Comparison of ENCODE assay signal across 29 cellular contexts in genomic region chr3:109161487-109162108, GRCh38. TPM values are rescaled to one million over a fixed set of nuclear protein-coding genes. Genes with fewer than 3 reads are reported as not detected.
"Had no signal": no experiment of that assay in that cellular context is flagged by ENCODE, and none has a peak within 500 bp of the region (broad histone marks: within the 10 kb centered on the region; RNA-seq: fewer than 3 reads in every experiment).

No MANE protein-coding gene starts in this region.

- H3K9me3 ChIP-seq: lower lobe of right lung, thoracic aorta had no signal

- FAIRE-seq: urothelium cell line had no signal

- DNase-seq: activated CD4-positive, alpha-beta T cell treated with anti-CD3 and anti-CD28 coated beads for 4 hours; activated CD4-positive, alpha-beta T cell treated with anti-CD3 and anti-CD28 coated beads, Interleukin-2, amount 50 U/mL, for 4 hours; activated CD4-positive, CD25-positive, alpha-beta regulatory T cell; activated naive CD4-positive, alpha-beta T cell; activated T-cell treated with anti-CD3 and anti-CD28 coated beads for 4 hours; activated T-cell treated with anti-CD3 and anti-CD28 coated beads, Interleukin-2, amount 50 U/mL, for 72 hours; central memory CD4-positive, alpha-beta T cell; dermis blood vessel endothelial cell; effector CD4-positive, alpha-beta T cell; foreskin keratinocyte; heart right ventricle; left cardiac atrium; lower lobe of right lung; mesenchymal stem cell; natural killer cell; posterior cingulate gyrus; stimulated activated CD4-positive, alpha-beta T cell treated with anti-CD3 and anti-CD28 coated beads, Interleukin-12 subunit alpha, Interleukin-12 subunit beta, amount 100 ng/mL, for 4 hours; stimulated activated CD4-positive, alpha-beta T cell treated with anti-CD3 and anti-CD28 coated beads, Interleukin-4, amount 100 ng/mL, for 24 hours; trophoblast cell had no signal

- H3K4me3 ChIP-seq: breast epithelium, esophagus muscularis mucosa, heart right ventricle, lower lobe of right lung, thoracic aorta had no signal

- H3K4me1 ChIP-seq: breast epithelium, esophagus muscularis mucosa, foreskin keratinocyte, heart right ventricle, lower lobe of right lung had no signal

- H3K36me3 ChIP-seq: breast epithelium, esophagus muscularis mucosa, heart right ventricle, lower lobe of right lung, thoracic aorta had no signal

- ATAC-seq: activated naive CD4-positive, alpha-beta T cell treated with anti-CD3 and anti-CD28 coated beads, Interleukin-2, amount 50 U/mL, for 72 hours; activated T-cell treated with anti-CD3 and anti-CD28 coated beads, Interleukin-2, amount 50 U/mL, for 72 hours; foreskin keratinocyte; heart right ventricle; left cardiac atrium; lower lobe of right lung; natural killer cell; stimulated activated effector memory CD8-positive, alpha-beta T cell treated with anti-CD3 and anti-CD28 coated beads, Interleukin-12 subunit alpha, Interleukin-12 subunit beta, amount 100 ng/mL, for 72 hours had no signal

- H3K27me3 ChIP-seq: breast epithelium, esophagus muscularis mucosa, foreskin keratinocyte, heart right ventricle had no signal

- H3K27ac ChIP-seq: breast epithelium, esophagus muscularis mucosa, foreskin keratinocyte, heart right ventricle, lower lobe of right lung, thoracic aorta had no signal

RNA-seq across cellular contexts. Expression of gene C3orf85, which starts 25.1 kb away (rescaled TPM):
- total RNA-seq: activated naive CD4-positive, alpha-beta T cell treated with anti-CD3 and anti-CD28 coated beads, Interleukin-2, amount 50 U/mL, for 72 hours; activated T-cell treated with anti-CD3 and anti-CD28 coated beads, Interleukin-2, amount 50 U/mL, for 72 hours; breast epithelium; dermis blood vessel endothelial cell; esophagus muscularis mucosa; foreskin keratinocyte; glomerular endothelial cell; heart right ventricle; left cardiac atrium; lower lobe of right lung; natural killer cell; osteoblast; skeletal muscle tissue; subcutaneous adipose tissue; thoracic aorta had no signal
- polyA plus RNA-seq: foreskin keratinocyte, heart right ventricle had no signal

RNA-seq across cellular contexts. Expression of gene MORC1, which starts 43.7 kb away (rescaled TPM):
- total RNA-seq: activated naive CD4-positive, alpha-beta T cell treated with anti-CD3 and anti-CD28 coated beads, Interleukin-2, amount 50 U/mL, for 72 hours; activated T-cell treated with anti-CD3 and anti-CD28 coated beads, Interleukin-2, amount 50 U/mL, for 72 hours; dermis blood vessel endothelial cell; esophagus muscularis mucosa; foreskin keratinocyte; glomerular endothelial cell; heart right ventricle; left cardiac atrium; lower lobe of right lung; osteoblast; skeletal muscle tissue; thoracic aorta had no signal
- polyA plus RNA-seq: foreskin keratinocyte, heart right ventricle had no signal
